In genomic region chr3:134250717-134251220, GRCh38 we compare ENCODE assay signal across 8 cellular contexts. TPM values are rescaled to one million over a fixed set of nuclear protein-coding genes. Genes with fewer than 3 reads are reported as not detected.
DNase-seq lines count a peak whose midpoint lies in the region; ATAC-seq and TF ChIP-seq lines count a peak whose summit lies in the region.

TSS of gene RYK (minus strand) at chr3:134250859. CDS start at chr3:134250654, 205 bp downstream.

- CTCF ChIA-PET in IMR-90 (lab: Yijun Ruan, JAX), result no interaction called here

- H3K27ac ChIP-seq in IMR-90 (ENCODE audit: insufficient read depth, low read length) (peak within 1 kb of the TSS; percentile 87), muscle layer of duodenum (ENCODE audit: low read length) (peak within 1 kb of the TSS; percentile 73)

- WGBS in IMR-90 (ENCODE audit: extremely low coverage in 2 of 2, insufficient read length in 1 of 2), 2 experiments, result 0% methylated on average over 45 of the region's 59 CpGs; no CpG with 5 or more reads in 1 of the 2 experiments

- H3K27me3 ChIP-seq in IMR-90 (ENCODE audit: control insufficient read depth, insufficient read depth, low read length), result no peaks in the 10 kb centered on the region
- H3K27me3 ChIP-seq in muscle layer of duodenum (ENCODE audit: low read depth, low read length), result no peaks in the 10 kb centered on the region

- no peak for TF ChIP-seq CTCF in IMR-90 (conservative IDR thresholded peaks at IDR 0.05; ENCODE audit: low read depth, low read length)

- no peak within 1 kb of the TSS for H2BK15ac ChIP-seq in IMR-90 (ENCODE audit: low read depth, low read length)

- H2AK5ac ChIP-seq in IMR-90 (ENCODE audit: low read depth, low read length), result peak within 1 kb of the TSS; percentile 63; the same call in 1 of the 2 replicates

- ATAC-seq in GM21528 (IDR thresholded peaks at IDR 0.05; ENCODE audit: low FRiP score, unreplicated experiment) (peak; percentile 84), IMR-90 (ENCODE audit: low read depth) (peak; percentile 87), esophagus mucosa (peak; percentile 92)
- ATAC-seq in activated T-cell treated with anti-CD3 and anti-CD28 coated beads, Interleukin-2, amount 50 U/mL, for 4 hours, result peak; percentile 78 to 80

- H3K36me3 ChIP-seq in IMR-90 (ENCODE audit: control insufficient read depth, insufficient read depth, low read length) (no peaks in the 10 kb centered on the region), muscle layer of duodenum (ENCODE audit: control insufficient read depth in 1 of 2, insufficient read depth in 2 of 2, low read length in 2 of 2) (no peaks in the 10 kb centered on the region)

- peak within 1 kb of the TSS; percentile 91 for H3K4me3 Mint-ChIP-seq in activated T-cell treated with anti-CD3 and anti-CD28 coated beads, Interleukin-2, amount 50 U/mL, for 4 hours

- in situ Hi-C loops in IMR-90 (cut with MboI; ENCODE audit: low sequenced_read_pairs), result no loop called here

- H3K14ac ChIP-seq in IMR-90 (replicated peaks; ENCODE audit: low read depth, low read length), result peak within 1 kb of the TSS; percentile 96

- TF ChIP-seq POLR2A in IMR-90 (IDR thresholded peaks at IDR 0.05; ENCODE audit: low read depth, low read length), result no peak

- peak within 1 kb of the TSS; percentile 69 for H3K4ac ChIP-seq in IMR-90 (ENCODE audit: low read depth, low read length)

- peak within 1 kb of the TSS; percentile 98 for H3K23ac ChIP-seq in IMR-90 (ENCODE audit: low read depth, low read length)

- H4K20me1 ChIP-seq in IMR-90 (ENCODE audit: insufficient read depth, low read length), result peaks cover 32% of the 10 kb centered on the region

- dilution Hi-C loops in IMR-90 (cut with HindIII; ENCODE audit: low sequenced_read_pairs, unreplicated experiment), result no loop called here

- POLR2A ChIA-PET in IMR-90 (lab: Charles Lee; ENCODE audit: unreplicated experiment), result interaction anchor here (0.6 kb wide), 1 partner anchor 62 kb away, joined by 5 read pairs; no protein-coding TSS in a partner anchor

- H3K27me3 Mint-ChIP-seq in activated T-cell treated with anti-CD3 and anti-CD28 coated beads, Interleukin-2, amount 50 U/mL, for 4 hours (ENCODE audit: low read depth), result no peaks in the 10 kb centered on the region

- H3K9me3 Mint-ChIP-seq in activated T-cell treated with anti-CD3 and anti-CD28 coated beads, Interleukin-2, amount 50 U/mL, for 4 hours, result peaks cover 5% of the 10 kb centered on the region

- peak within 1 kb of the TSS; percentile 90 for H2AFZ ChIP-seq in IMR-90 (replicated peaks; ENCODE audit: low read length, poor library complexity)

- H3K9me3 ChIP-seq in IMR-90 (ENCODE audit: control insufficient read depth, insufficient read depth, low read length) (no peaks in the 10 kb centered on the region), muscle layer of duodenum (ENCODE audit: control insufficient read depth in 1 of 2, low read length in 2 of 2) (no peaks in the 10 kb centered on the region)

- H3K4me1 Mint-ChIP-seq in activated T-cell treated with anti-CD3 and anti-CD28 coated beads, Interleukin-2, amount 50 U/mL, for 4 hours (ENCODE audit: low read depth), result peaks cover 51% of the 10 kb centered on the region

- peaks cover 6% of the 10 kb centered on the region for H3K36me3 Mint-ChIP-seq in activated T-cell treated with anti-CD3 and anti-CD28 coated beads, Interleukin-2, amount 50 U/mL, for 4 hours (ENCODE audit: insufficient read depth)

- H3K56ac ChIP-seq in IMR-90 (ENCODE audit: extremely low read depth, insufficient read depth, low read length), result peak within 1 kb of the TSS; percentile 47; the same call in 1 of the 2 replicates

- peak within 1 kb of the TSS; percentile 99 for H3K4me2 ChIP-seq in IMR-90 (ENCODE audit: low read depth, low read length)

- TF ChIP-seq RAD21 in IMR-90 (IDR thresholded peaks at IDR 0.05; ENCODE audit: low read length), result no peak

- H3K4me3 ChIP-seq in IMR-90 (ENCODE audit: insufficient read depth, low read depth, low read length) (peak within 1 kb of the TSS; percentile 71), muscle layer of duodenum (ENCODE audit: low read depth in 1 of 2, low read length in 2 of 2) (peak within 1 kb of the TSS; percentile 67 to 81)

- intact Hi-C loops in IMR-90 (cut with micrococcal nuclease), result loop anchor here (5.0 kb wide), 1 partner anchor 47 kb away; no protein-coding TSS in a partner anchor

- peak within 1 kb of the TSS; percentile 93 for H3K18ac ChIP-seq in IMR-90 (ENCODE audit: low read depth, low read length)

- peaks cover 7% of the 10 kb centered on the region for H3K9me1 ChIP-seq in IMR-90 (ENCODE audit: insufficient read depth, low read length)

- H2AK9ac ChIP-seq in IMR-90 (replicated peaks; ENCODE audit: low read depth, low read length, poor library complexity), result peak within 1 kb of the TSS; percentile 97

- H3K9ac ChIP-seq in IMR-90 (ENCODE audit: low read depth, low read length), result peak within 1 kb of the TSS; percentile 87

- DNase-seq in DMS 273 treated with DMSO at 0.1 percent for 48 hours (lab: John Stamatoyannopoulos, UW) (peak; percentile 36), IMR-90 (peak; percentile 64), OCI-M1 (lab: John Stamatoyannopoulos, UW) (peak; percentile 89)
- DNase-seq in activated T-cell treated with anti-CD3 and anti-CD28 coated beads, Interleukin-2, amount 50 U/mL, for 4 hours, result peak; percentile 67
- DNase-seq in stimulated activated CD8-positive, alpha-beta memory T cell treated with anti-CD3 and anti-CD28 coated beads, Interleukin-7, amount 100 ng/mL, for 24 hours (ENCODE audit: low read depth), result peak; percentile 44

- H2BK20ac ChIP-seq in IMR-90 (ENCODE audit: low read depth, low read length), result no peak within 1 kb of the TSS

- H4K91ac ChIP-seq in IMR-90 (ENCODE audit: insufficient read depth, low read depth, low read length), result peak within 1 kb of the TSS; percentile 58

- H4K5ac ChIP-seq in IMR-90 (ENCODE audit: low read depth, low read length), result peak within 1 kb of the TSS; percentile 72

- no TSS peak for BruUV-seq in IMR-90 (replicated peaks; lab: Mats Ljungman, UMichigan)

- H2BK5ac ChIP-seq in IMR-90 (ENCODE audit: low read depth, low read length, poor library complexity, severe bottlenecking), result peak within 1 kb of the TSS; percentile 90

- H4K8ac ChIP-seq in IMR-90 (ENCODE audit: low read depth in 2 of 2, low read length in 2 of 2), result peak within 1 kb of the TSS; percentile 72 to 93

- peaks cover 4 to 31% of the 10 kb centered on the region in 2 experiments for H3K79me1 ChIP-seq in IMR-90 (ENCODE audit: low read depth in 1 of 2, low read length in 2 of 2)

- H3K4me1 ChIP-seq in IMR-90 (ENCODE audit: control insufficient read depth, insufficient read depth, low read length) (peaks cover 7% of the 10 kb centered on the region), muscle layer of duodenum (ENCODE audit: control insufficient read depth in 1 of 2, insufficient read depth in 2 of 2, low read length in 2 of 2) (peaks cover 0 to 36% of the 10 kb centered on the region in 2 donors)

- H2BK120ac ChIP-seq in IMR-90 (ENCODE audit: low read depth, low read length), result peak within 1 kb of the TSS; percentile 51

TF ChIP-seq in IMR-90, 13 proteins besides CTCF, POLR2A, EP300 and RAD21:
- TF ChIP-seq MXI1 (IDR thresholded peaks at IDR 0.05; ENCODE audit: borderline replicate concordance, low read depth, low read length), result 0 out of 2 replicates have a peak, but pooled peaks have one; percentile 39
- no peak for TF ChIP-seq SMC3 (IDR thresholded peaks at IDR 0.05; ENCODE audit: low read depth, low read length)
- TF ChIP-seq FOS (IDR thresholded peaks at IDR 0.05; ENCODE audit: low read depth, low read length), result no peak
- peak; percentile 46; the same call in 1 of the 2 replicates for TF ChIP-seq CEBPB (IDR thresholded peaks at IDR 0.05; ENCODE audit: low read depth, low read length)
TF ChIP-seq in IMR-90: peak in this region for 2.

RNA-seq across cellular contexts. Expression of gene RYK, which starts in this region (rescaled TPM):
- total RNA-seq in IMR-90 (2012; rRNA removed) (106 TPM in 2 replicates), esophagus mucosa (32.2 TPM)
- 35.0 and 42.4 TPM in 2 replicates for polyA plus RNA-seq in IMR-90 (2012; rRNA removed)
- polyA plus RNA-seq in IMR-90 (2012; cell fraction: cytosol; rRNA removed), result 12.1 and 16.0 TPM in 2 replicates
- 16.5 and 76.9 TPM in 2 replicates for polyA plus RNA-seq in IMR-90 (2012; cell fraction: nucleus; rRNA removed; ENCODE audit: low replicate concordance)
- 10 to 100 TPM; 29.8 to 38.8 (median 38.1) TPM for total RNA-seq in activated T-cell treated with anti-CD3 and anti-CD28 coated beads, Interleukin-2, amount 50 U/mL, for 4 hours

Comparison
In these comparisons a context has a peak if more than half of its experiments do, and no peak if none do; other contexts are left out.
1. Peak in every context shown above with its lines: DNase-seq, ATAC-seq, H3K4me3 ChIP-seq and H3K27ac ChIP-seq.
2. DNase-seq: peak in every context shown above with its lines; median percentile 89 in OCI-M1; 67 in activated T-cell treated with anti-CD3 and anti-CD28 coated beads, Interleukin-2, amount 50 U/mL, for 4 hours; 64 in IMR-90; 44 in stimulated activated CD8-positive, alpha-beta memory T cell treated with anti-CD3 and anti-CD28 coated beads, Interleukin-7, amount 100 ng/mL, for 24 hours; 36 in DMS 273 treated with DMSO at 0.1 percent for 48 hours.